ENCODE assay signal across 8 cellular contexts in genomic region chr10:75187961-75188426, GRCh38. TPM values are rescaled to one million over a fixed set of nuclear protein-coding genes. Genes with fewer than 3 reads are reported as not detected.
DNase-seq lines count a peak whose midpoint lies in the region; ATAC-seq and TF ChIP-seq lines count a peak whose summit lies in the region.

No MANE protein-coding gene starts in this region.

- DNase-seq in Calu3 (peak; percentile 77), HFF-Myc (ENCODE audit: extremely low read depth, low read depth) (peak; percentile 40), fibroblast of pulmonary artery (ENCODE audit: low read depth) (peak; percentile 79), upper lobe of right lung (no peak), superior temporal gyrus (ENCODE audit: extremely low spot score) (no peak)
- peak; percentile 63 to 67 for DNase-seq in activated T-cell treated with anti-CD3 and anti-CD28 coated beads, Interleukin-2, amount 50 U/mL, for 48 hours

- intact Hi-C loops in Calu3 (cut with micrococcal nuclease; ENCODE audit: unreplicated experiment) = loop anchor here (1.0 to 5.0 kb wide), 3 partner anchors 42 to 1359 kb away; no protein-coding TSS in a partner anchor
- intact Hi-C loops in upper lobe of right lung (cut with DNase I) = no loop called here

- TF ChIP-seq RAD21 in neural cell (conservative IDR thresholded peaks at IDR 0.05) = peak; percentile 57

- peak; percentile 76 for ATAC-seq in upper lobe of right lung

- TF ChIP-seq CTCF in Calu3 (IDR thresholded peaks at IDR 0.05; ENCODE audit: unreplicated experiment) (peak; percentile 75), HFF-Myc (IDR thresholded peaks at IDR 0.05; ENCODE audit: low read depth, low read length, missing control alignments) (peak; percentile 81), OCI-LY3 (IDR thresholded peaks at IDR 0.05; ENCODE audit: low read depth, low read length) (peak; percentile 52), fibroblast of pulmonary artery (IDR thresholded peaks at IDR 0.05; ENCODE audit: low read length, missing control alignments) (peak; percentile 86), neural cell (IDR thresholded peaks at IDR 0.05; ENCODE audit: poor library complexity, severe bottlenecking) (peak; percentile 61), upper lobe of right lung (IDR thresholded peaks at IDR 0.05) (peak; percentile 66)

- H3F3A ChIP-seq in neural cell (ENCODE audit: insufficient read depth, low read length, poor library complexity, severe bottlenecking) = no peaks in the 10 kb centered on the region

- CTCF ChIA-PET in Calu3 (lab: Charles Lee) = interaction anchor here (0.6 to 3.0 kb wide), 8 partner anchors 9 to 48 kb away, joined by 3 to 67 read pairs (median 7); partner anchors contain the start of genes COMTD1 and VDAC2

- H3K36me3 ChIP-seq in OCI-LY3 (replicated peaks; ENCODE audit: low read depth, low read length) (no peaks in the 10 kb centered on the region), neural cell (ENCODE audit: insufficient read depth, low read length) (no peaks in the 10 kb centered on the region), upper lobe of right lung (no peaks in the 10 kb centered on the region)

- no peaks in the 10 kb centered on the region for H4K20me1 ChIP-seq in OCI-LY3 (ENCODE audit: insufficient read depth, low read length)
- H4K20me1 ChIP-seq in neural cell (ENCODE audit: insufficient read depth) = no peaks in the 10 kb centered on the region

- H3K9me3 ChIP-seq in OCI-LY3 (ENCODE audit: insufficient read depth, low read length) = no peaks in the 10 kb centered on the region
- no peaks in the 10 kb centered on the region for H3K9me3 ChIP-seq in neural cell (ENCODE audit: low read length)
- no peaks in the 10 kb centered on the region for H3K9me3 ChIP-seq in upper lobe of right lung

- no peaks in the 10 kb centered on the region for H3K36me3 Mint-ChIP-seq in Calu3 (ENCODE audit: insufficient read depth, unreplicated experiment)

- H3K27me3 Mint-ChIP-seq in Calu3 (ENCODE audit: unreplicated experiment) = no peaks in the 10 kb centered on the region

- no peak for TF ChIP-seq EP300 in neural cell (conservative IDR thresholded peaks at IDR 0.05; ENCODE audit: poor library complexity, severe bottlenecking)

- no peaks in the 10 kb centered on the region for H3K9me2 ChIP-seq in neural cell (ENCODE audit: insufficient read depth, low read length)

- BruUV-seq in Calu3 (replicated peaks; lab: Mats Ljungman, UMichigan) = no TSS peak

- no peak overlapping the region for H3K4me3 Mint-ChIP-seq in Calu3 (ENCODE audit: low read depth, unreplicated experiment)

- no peak overlapping the region for H3K9ac ChIP-seq in OCI-LY3 (ENCODE audit: low read length)
- H3K9ac ChIP-seq in neural cell (ENCODE audit: low read length) = no peak overlapping the region

- H3K4me1 Mint-ChIP-seq in Calu3 (ENCODE audit: low read depth, unreplicated experiment) = peaks cover 8% of the 10 kb centered on the region

- H3K4me2 ChIP-seq in OCI-LY3 (ENCODE audit: low read length) (no peak overlapping the region), neural cell (ENCODE audit: low read length) (no peak overlapping the region)

- no peaks in the 10 kb centered on the region for H3K9me3 Mint-ChIP-seq in Calu3 (ENCODE audit: low read depth, unreplicated experiment)

- no peaks in the 10 kb centered on the region for H3K27me3 ChIP-seq in OCI-LY3 (ENCODE audit: low read depth, low read length)
- no peaks in the 10 kb centered on the region for H3K27me3 ChIP-seq in neural cell (ENCODE audit: insufficient read depth, low read depth, low read length)
- H3K27me3 ChIP-seq in upper lobe of right lung = no peaks in the 10 kb centered on the region

- H3K4me3 ChIP-seq in HFF-Myc (replicated peaks; ENCODE audit: low read depth, low read length) = no peak overlapping the region
- no peak overlapping the region for H3K4me3 ChIP-seq in OCI-LY3 (ENCODE audit: low read length)
- H3K4me3 ChIP-seq in fibroblast of pulmonary artery (replicated peaks; ENCODE audit: low read depth, low read length) = no peak overlapping the region
- no peak overlapping the region for H3K4me3 ChIP-seq in neural cell (ENCODE audit: low read length)
- H3K4me3 ChIP-seq in upper lobe of right lung = no peak overlapping the region

- no peaks in the 10 kb centered on the region for H3K4me1 ChIP-seq in OCI-LY3 (ENCODE audit: low read length)
- H3K4me1 ChIP-seq in upper lobe of right lung = peaks cover 20% of the 10 kb centered on the region

- no peak overlapping the region for H3K27ac ChIP-seq in OCI-LY3 (ENCODE audit: low read length)
- no peak overlapping the region for H3K27ac ChIP-seq in neural cell (ENCODE audit: low read length)
- no peak overlapping the region for H3K27ac ChIP-seq in upper lobe of right lung

- H3K27ac Mint-ChIP-seq in Calu3 (ENCODE audit: unreplicated experiment) = no peak overlapping the region

- H3K79me2 ChIP-seq in OCI-LY3 (ENCODE audit: low read length) (no peaks in the 10 kb centered on the region), neural cell (replicated peaks; ENCODE audit: insufficient read depth, low read length) (no peaks in the 10 kb centered on the region)

- H2AFZ ChIP-seq in OCI-LY3 (ENCODE audit: low read depth, low read length) (no peak overlapping the region), neural cell (ENCODE audit: low read depth, low read length) (no peak overlapping the region)

TF ChIP-seq in neural cell, 6 proteins besides CTCF, POLR2A, EP300 and RAD21:
- TF ChIP-seq POLR2AphosphoS5 (IDR thresholded peaks at IDR 0.05) = no peak
- peak; percentile 61 for TF ChIP-seq SMC3 (conservative IDR thresholded peaks at IDR 0.05; ENCODE audit: poor library complexity)

RNA-seq across cellular contexts. Expression of gene VDAC2, which starts 22.6 kb away (rescaled TPM):
- 243 and 254 TPM in 2 replicates for total RNA-seq in Calu3 (2022)
- polyA plus RNA-seq in neural cell = 291 and 298 TPM in 2 replicates
- 156 TPM in 2 replicates for polyA minus RNA-seq in neural cell
- 119 TPM for total RNA-seq in upper lobe of right lung

RNA-seq across cellular contexts. Expression of gene COMTD1, which starts 47.8 kb away (rescaled TPM):
- total RNA-seq in Calu3 (2022) (52.4 and 67.6 TPM in 2 replicates), upper lobe of right lung (21.8 TPM)
- polyA plus RNA-seq in neural cell = 51.4 and 62.7 TPM in 2 replicates
- polyA minus RNA-seq in neural cell = 10.5 and 14.2 TPM in 2 replicates

Comparison
In these comparisons a context has a peak if more than half of its experiments do, and no peak if none do; other contexts are left out.
1. DNase-seq: peak in Calu3 (single experiment), HFF-Myc (single experiment), activated T-cell treated with anti-CD3 and anti-CD28 coated beads, Interleukin-2, amount 50 U/mL, for 48 hours (2 of 2) and fibroblast of pulmonary artery (single experiment); none in upper lobe of right lung (single experiment) and superior temporal gyrus (single experiment).
2. Peak in every context shown above with its lines, with median percentiles within 50 percentile points of each other: CTCF ChIP-seq.